Comparison of ENCODE assay signal across 8 cellular contexts in genomic region chrX:40104649-40105015, GRCh38. TPM values are rescaled to one million over a fixed set of nuclear protein-coding genes. Genes with fewer than 3 reads are reported as not detected.
DNase-seq lines count a peak whose midpoint lies in the region; ATAC-seq, FAIRE-seq and TF ChIP-seq lines count a peak whose summit lies in the region.

No MANE protein-coding gene starts in this region.

- H3K14ac ChIP-seq in IMR-90 (replicated peaks; ENCODE audit: low read depth, low read length): no peak overlapping the region

- H2BK20ac ChIP-seq in IMR-90 (ENCODE audit: low read depth, low read length): no peak overlapping the region

- intact Hi-C loops in IMR-90 (cut with micrococcal nuclease): loop anchor here (5.0 kb wide), 2 partner anchors 38 to 143 kb away; no protein-coding TSS in a partner anchor
- intact Hi-C loops in testis (cut with DNase I; ENCODE audit: low total_unique reads): no loop called here

- peak overlapping the region; percentile 71 for H2AK9ac ChIP-seq in IMR-90 (replicated peaks; ENCODE audit: low read depth, low read length, poor library complexity)

- POLR2A ChIA-PET in A549 (lab: Yijun Ruan, JAX): interaction anchor here (0.6 to 3.0 kb wide), 4 partner anchors 9 to 201 kb away, joined by 3 to 17 read pairs (median 4); no protein-coding TSS in a partner anchor
- POLR2A ChIA-PET in IMR-90 (lab: Charles Lee; ENCODE audit: unreplicated experiment): no interaction called here

- H2BK120ac ChIP-seq in IMR-90 (ENCODE audit: low read depth, low read length): no peak overlapping the region

- no peaks in the 10 kb centered on the region for H3K9me1 ChIP-seq in IMR-90 (ENCODE audit: insufficient read depth, low read length)

- no peak for TF ChIP-seq RAD21 in A549 (conservative IDR thresholded peaks at IDR 0.05 in 1 of 2, IDR thresholded peaks at IDR 0.05 in 1 of 2)
- no peak for TF ChIP-seq RAD21 in IMR-90 (IDR thresholded peaks at IDR 0.05; ENCODE audit: low read length)

- H4K8ac ChIP-seq in IMR-90 (ENCODE audit: low read depth in 2 of 2, low read length in 2 of 2): no peak overlapping the region

- no peak overlapping the region for H2AK5ac ChIP-seq in IMR-90 (ENCODE audit: low read depth, low read length)

- no peak overlapping the region for H3K18ac ChIP-seq in IMR-90 (ENCODE audit: low read depth, low read length)

- H3K27me3 ChIP-seq in IMR-90 (ENCODE audit: control insufficient read depth, insufficient read depth, low read length) (peaks cover 4% of the 10 kb centered on the region; the same call in 1 of the 2 replicates), kidney epithelial cell (ENCODE audit: control insufficient read depth, insufficient read depth, low read length) (peaks cover 37% of the 10 kb centered on the region), testis (no peaks in the 10 kb centered on the region)

- WGBS in A549 (ENCODE audit: missing lambda C conversion rate): 5% methylated on average over 7 of the region's 39 CpGs
- WGBS in IMR-90 (ENCODE audit: extremely low coverage in 2 of 2, insufficient read length in 1 of 2), 2 experiments: 11% methylated on average over 24 of the region's 39 CpGs; no CpG with 5 or more reads in 1 of the 2 experiments
- WGBS in testis, 2 donors: 3% methylated on average over 11 of the region's 39 CpGs; no CpG with 5 or more reads in 1 of the 2 donors

- H3K36me3 ChIP-seq in IMR-90 (ENCODE audit: control insufficient read depth, insufficient read depth, low read length) (no peaks in the 10 kb centered on the region), kidney epithelial cell (ENCODE audit: control insufficient read depth, insufficient read depth, low read length) (no peaks in the 10 kb centered on the region), testis (ENCODE audit: low read depth, missing control alignments) (no peaks in the 10 kb centered on the region)

- H3K27ac ChIP-seq in A549 (peak overlapping the region; percentile 99 to 100), IMR-90 (ENCODE audit: insufficient read depth, low read length) (peak overlapping the region; percentile 37; the same call in 1 of the 2 replicates), testis (peak overlapping the region in 1 of 2 donors; percentile 75)

- H4K5ac ChIP-seq in IMR-90 (ENCODE audit: low read depth, low read length): no peak overlapping the region

- no peak overlapping the region for H3K4ac ChIP-seq in IMR-90 (ENCODE audit: low read depth, low read length)

- DNase-seq in A549 (ENCODE audit: low read depth in 1 of 2, low spot score in 1 of 2) (peak in 1 of 2 experiments; percentile 41), GM12864 (ENCODE audit: low read depth) (no peak), IMR-90 (peak; percentile 67), amniotic stem cell (lab: John Stamatoyannopoulos, UW) (peak; percentile 13), kidney epithelial cell (ENCODE audit: low read depth) (no peak), testis (no peak), NCI-H1048 (lab: John Stamatoyannopoulos, UW) (no peak)

- H2BK15ac ChIP-seq in IMR-90 (ENCODE audit: low read depth, low read length): no peak overlapping the region

- H3K4me2 ChIP-seq in A549 (peak overlapping the region; percentile 94), IMR-90 (ENCODE audit: low read depth, low read length) (peak overlapping the region; percentile 54; the same call in 1 of the 2 replicates)

- no peak overlapping the region for H4K91ac ChIP-seq in IMR-90 (ENCODE audit: insufficient read depth, low read depth, low read length)

- no peak for TF ChIP-seq EP300 in A549 (IDR thresholded peaks at IDR 0.05)

- H3K9ac ChIP-seq in IMR-90 (ENCODE audit: low read depth, low read length): no peak overlapping the region

- TF ChIP-seq POLR2A in A549 (IDR thresholded peaks at IDR 0.05; ENCODE audit: low read length) (no peak), IMR-90 (IDR thresholded peaks at IDR 0.05; ENCODE audit: low read depth, low read length) (no peak), testis (IDR thresholded peaks at IDR 0.05) (no peak)

- H4K20me1 ChIP-seq in IMR-90 (ENCODE audit: insufficient read depth, low read length): no peaks in the 10 kb centered on the region

- H2BK5ac ChIP-seq in IMR-90 (ENCODE audit: low read depth, low read length, poor library complexity, severe bottlenecking): peak overlapping the region; percentile 27

- H3K9me3 ChIP-seq in A549: no peaks in the 10 kb centered on the region
- H3K9me3 ChIP-seq in IMR-90 (ENCODE audit: control insufficient read depth, insufficient read depth, low read length): no peaks in the 10 kb centered on the region
- H3K9me3 ChIP-seq in testis: no peaks in the 10 kb centered on the region

- BruUV-seq in IMR-90 (replicated peaks; lab: Mats Ljungman, UMichigan): no TSS peak

- CTCF ChIA-PET in A549 (lab: Yijun Ruan, JAX): interaction anchor here (0.8 to 1.0 kb wide), 2 partner anchors 49 to 291 kb away, joined by 3 read pairs; no protein-coding TSS in a partner anchor
- CTCF ChIA-PET in IMR-90 (lab: Yijun Ruan, JAX): interaction anchor here (0.6 kb wide), 1 partner anchor 84 kb away, joined by 6 read pairs; no protein-coding TSS in a partner anchor

- no peaks in the 10 kb centered on the region; a peak in 1 of 4 replicates for H3K79me1 ChIP-seq in IMR-90 (ENCODE audit: low read depth in 1 of 2, low read length in 2 of 2)

- no peak overlapping the region for H3K23ac ChIP-seq in IMR-90 (ENCODE audit: low read depth, low read length)

- no peak for FAIRE-seq in A549 (lab: Jason Lieb, UNC)

- ATAC-seq in A549 (no peak), IMR-90 (ENCODE audit: low read depth) (peak; percentile 24), GM19395 (IDR thresholded peaks at IDR 0.05; ENCODE audit: unreplicated experiment) (no peak)

- H3K56ac ChIP-seq in IMR-90 (ENCODE audit: extremely low read depth, insufficient read depth, low read length): no peak overlapping the region

- no peak for TF ChIP-seq CTCF in A549 (IDR thresholded peaks at IDR 0.05)
- TF ChIP-seq CTCF in GM12864 (IDR thresholded peaks at IDR 0.05; ENCODE audit: low read depth, low read length, missing control alignments): no peak
- no peak for TF ChIP-seq CTCF in IMR-90 (conservative IDR thresholded peaks at IDR 0.05; ENCODE audit: low read depth, low read length)
- TF ChIP-seq CTCF in kidney epithelial cell (IDR thresholded peaks at IDR 0.05; ENCODE audit: insufficient read depth, low read length, poor library complexity, severe bottlenecking): no peak
- TF ChIP-seq CTCF in testis (IDR thresholded peaks at IDR 0.05): no peak

- H3K4me1 ChIP-seq in A549 (peaks cover 25% of the 10 kb centered on the region), IMR-90 (ENCODE audit: control insufficient read depth, insufficient read depth, low read length) (peaks cover 8% of the 10 kb centered on the region; the same call in 1 of the 2 replicates), testis (peaks cover 7% of the 10 kb centered on the region)

- H3K4me3 ChIP-seq in A549 (peak overlapping the region; percentile 75), GM12864 (ENCODE audit: low read depth, low read length) (peak overlapping the region; percentile 54), IMR-90 (ENCODE audit: insufficient read depth, low read depth, low read length) (peak overlapping the region; percentile 38), kidney epithelial cell (ENCODE audit: low read depth, low read length) (peak overlapping the region; percentile 41), testis (peak overlapping the region; percentile 51 to 61)

- dilution Hi-C loops in IMR-90 (cut with HindIII; ENCODE audit: low sequenced_read_pairs, unreplicated experiment): no loop called here

- peak overlapping the region; percentile 68 for H2AFZ ChIP-seq in IMR-90 (replicated peaks; ENCODE audit: low read length, poor library complexity)

- in situ Hi-C loops in IMR-90 (cut with MboI; ENCODE audit: low sequenced_read_pairs): loop anchor here (5.0 kb wide), 1 partner anchor 68 kb away; no protein-coding TSS in a partner anchor

TF ChIP-seq in A549, 52 proteins besides CTCF, POLR2A, EP300 and RAD21:
- TF ChIP-seq RNF2 (IDR thresholded peaks at IDR 0.05; ENCODE audit: borderline replicate concordance, low read depth) (no peak), CBX2 (IDR thresholded peaks at IDR 0.05; ENCODE audit: borderline replicate concordance, low read depth) (no peak), KDM1A (IDR thresholded peaks at IDR 0.05; ENCODE audit: low read depth) (no peak), PHF8 (IDR thresholded peaks at IDR 0.05; ENCODE audit: borderline replicate concordance, low read depth) (no peak), CEBPB (IDR thresholded peaks at IDR 0.05) (no peak)
TF ChIP-seq in A549: peak in this region for 0.

TF ChIP-seq in IMR-90, 13 proteins besides CTCF, POLR2A, EP300 and RAD21:
- TF ChIP-seq MAZ (IDR thresholded peaks at IDR 0.05; ENCODE audit: borderline replicate concordance, low read depth, low read length): peak; percentile 43; the same call in 1 of the 2 replicates
- TF ChIP-seq MAFK (IDR thresholded peaks at IDR 0.05; ENCODE audit: low read depth, low read length): no peak
- peak; percentile 42; the same call in 1 of the 2 replicates for TF ChIP-seq MXI1 (IDR thresholded peaks at IDR 0.05; ENCODE audit: borderline replicate concordance, low read depth, low read length)
- TF ChIP-seq BHLHE40 (IDR thresholded peaks at IDR 0.05; ENCODE audit: low read depth, low read length): no peak; the same call in 1 of the 2 replicates
- no peak for TF ChIP-seq SMC3 (IDR thresholded peaks at IDR 0.05; ENCODE audit: low read depth, low read length)

RNA-seq across cellular contexts. Expression of gene BCOR, which starts 6.9 kb away (rescaled TPM):
- polyA plus RNA-seq in A549 (2011; rRNA removed) (12.2 and 21.3 TPM in 2 replicates), A549 (2017; fragmentation: RNase III; extraction: RNeasy Plus Mini Kit Qiagen cat#74134 plus additional on column Dnase treatment) (12.6 to 15.8 TPM (median 12.6 TPM) in 3 replicates), IMR-90 (2012; rRNA removed) (7.9 and 9.0 TPM in 2 replicates), testis (ENCODE audit: insufficient read depth, low read depth, low replicate concordance) (26.4 TPM)
- 11.8 and 11.9 TPM in 2 replicates for polyA plus RNA-seq in A549 (2012; cell fraction: cytosol; rRNA removed)
- polyA plus RNA-seq in A549 (2012; cell fraction: nucleus; rRNA removed): 20.3 and 26.6 TPM in 2 replicates
- polyA minus RNA-seq in A549 (2011; rRNA and poly(A)+ RNA removed): 24.5 and 33.1 TPM in 2 replicates
- total RNA-seq in IMR-90 (2012; rRNA removed) (7.5 and 8.9 TPM in 2 replicates), kidney epithelial cell (28.5 and 29.5 TPM in 2 replicates), testis (10 to 100 TPM; 46.8 to 69.6 TPM)
- 5.3 and 6.2 TPM in 2 replicates for polyA plus RNA-seq in IMR-90 (2012; cell fraction: cytosol; rRNA removed)
- 7.8 and 17.4 TPM in 2 replicates for polyA plus RNA-seq in IMR-90 (2012; cell fraction: nucleus; rRNA removed; ENCODE audit: low replicate concordance)

Comparison
In these comparisons a context has a peak if more than half of its experiments do, and no peak if none do; other contexts are left out.
1. DNase-seq: peak in IMR-90 (single experiment) and amniotic stem cell (single experiment); none in GM12864 (single experiment), kidney epithelial cell (single experiment), testis (single experiment) and NCI-H1048 (single experiment).
2. Peak in every context shown above with its lines, with median percentiles within 50 percentile points of each other: H3K4me3 ChIP-seq.